23 cellular contexts compared by ENCODE assay signal in genomic region chr5:29853711-29854110, GRCh38.
"Had no signal": no experiment of that assay in that cellular context is flagged by ENCODE, and none has a peak within 500 bp of the region (broad histone marks: within the 10 kb centered on the region; RNA-seq: fewer than 3 reads in every experiment).

No MANE protein-coding gene starts in this region.

- H3K9me3 Mint-ChIP-seq: nephron had no signal

- H3K36me3 ChIP-seq: adrenal gland, ascending aorta, neutrophil, ovary, prostate gland, thyroid gland, upper lobe of right lung had no signal

- H3K9me3 ChIP-seq: adrenal gland, ascending aorta, neutrophil, ovary, prostate gland, thyroid gland, upper lobe of right lung had no signal

- DNase-seq: activated CD4-positive, alpha-beta T cell treated with anti-CD3 and anti-CD28 coated beads, Interleukin-2, amount 50 U/mL, for 48 hours; activated CD8-positive, alpha-beta memory T cell treated with anti-CD3 and anti-CD28 coated beads, Interleukin-2, amount 50 U/mL, for 48 hours; activated naive CD4-positive, alpha-beta T cell; activated T-cell treated with anti-CD3 and anti-CD28 coated beads, Interleukin-2, amount 50 U/mL, for 4 hours; adrenal gland; central memory CD4-positive, alpha-beta T cell; effector memory CD4-positive, alpha-beta T cell; foreskin melanocyte; glutamatergic neuron; hippocampal formation; left ventricle myocardium superior; ovary; stimulated activated CD4-positive, alpha-beta T cell treated with anti-CD3 and anti-CD28 coated beads, Interleukin-2, amount 100 ng/mL, for 48 hours; stimulated activated CD8-positive, alpha-beta memory T cell treated with anti-CD3 and anti-CD28 coated beads, Interleukin-4, amount 100 ng/mL, for 48 hours; stimulated activated naive CD4-positive, alpha-beta T cell; thyroid gland; upper lobe of right lung had no signal

- H3K27me3 ChIP-seq: adrenal gland, ascending aorta, neutrophil, ovary, thyroid gland, upper lobe of right lung had no signal

- H3K4me3 ChIP-seq: adrenal gland, ascending aorta, ovary, prostate gland, thyroid gland, upper lobe of right lung had no signal

- H3K4me3 Mint-ChIP-seq: activated naive CD8-positive, alpha-beta T cell; activated T-cell treated with anti-CD3 and anti-CD28 coated beads, Interleukin-2, amount 50 U/mL, for 4 hours; nephron had no signal

- H3K27me3 Mint-ChIP-seq: activated naive CD8-positive, alpha-beta T cell had no signal

- H3K27ac Mint-ChIP-seq: activated naive CD8-positive, alpha-beta T cell; activated T-helper 2 cell treated with anti-CD3 and anti-CD28 coated beads, Interferon-gamma antibody, Interleukin-2, Interleukin-4, amounts not matched to agents 10 μg/mL and 5 μg/mL and 100 μg/mL, durations not matched to agents 14 hours and 24 hours and 36 hours; nephron had no signal

- H3K4me1 ChIP-seq: adrenal gland, ascending aorta, prostate gland, thyroid gland, upper lobe of right lung had no signal

- H3K27ac ChIP-seq: adrenal gland, ascending aorta, neutrophil, ovary, prostate gland, thyroid gland, upper lobe of right lung had no signal

- H3K36me3 Mint-ChIP-seq: activated naive CD8-positive, alpha-beta T cell had no signal

- H3K4me1 Mint-ChIP-seq: nephron had no signal
